In the genomic region with DNA sequence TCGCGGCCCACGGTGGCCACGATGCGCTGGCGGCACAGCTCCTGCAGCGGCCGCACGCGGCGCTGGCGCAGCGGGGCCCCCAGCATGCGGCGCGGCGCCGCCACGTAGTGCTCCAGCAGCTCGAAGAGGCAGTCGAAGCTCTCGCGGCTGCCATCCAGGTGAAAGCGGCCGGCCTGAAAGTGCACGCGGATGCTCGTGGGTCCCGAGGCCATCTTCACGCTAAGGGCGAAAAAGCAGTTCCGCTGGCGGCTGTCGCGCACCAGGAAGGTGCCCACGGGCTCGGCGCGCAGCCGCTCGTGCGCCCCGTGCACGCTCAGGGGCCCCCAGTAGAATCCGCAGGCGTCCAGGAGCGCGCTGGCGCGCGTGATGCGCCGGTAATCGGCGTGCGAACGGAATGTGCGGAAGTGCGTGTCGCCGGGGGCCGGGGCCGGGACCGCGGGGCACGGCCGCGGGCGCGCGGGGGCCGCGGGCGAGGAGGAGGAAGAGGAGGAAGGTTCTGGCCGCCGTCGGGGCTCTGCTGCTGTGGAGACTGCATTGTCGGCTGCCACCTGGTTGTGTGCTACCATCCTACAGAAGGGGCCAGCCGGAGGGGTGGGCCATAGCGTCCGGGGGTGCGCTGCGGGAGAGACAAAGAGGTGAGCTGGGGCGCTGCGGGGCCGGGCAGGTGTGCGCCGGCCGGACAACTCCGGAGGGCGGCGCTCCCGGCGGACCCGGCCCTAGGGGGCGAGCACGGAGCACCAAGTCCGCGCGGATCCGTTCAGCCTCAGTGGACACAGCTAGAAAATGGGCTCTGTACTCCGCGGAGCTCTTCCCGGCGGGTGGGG, we compare ENCODE assay signal across 8 cellular contexts. TPM values are rescaled to one million over a fixed set of nuclear protein-coding genes. Genes with fewer than 3 reads are reported as not detected.
DNase-seq lines count a peak whose midpoint lies in the region; ATAC-seq and TF ChIP-seq lines count a peak whose summit lies in the region.

No MANE protein-coding gene starts in this region.

- H3K4me3 ChIP-seq in KMS-11 (IDR thresholded peaks at IDR 0.05; ENCODE audit: insufficient read depth, low read depth, low read length) (no peak overlapping the region), thoracic aorta (peak overlapping the region; percentile 87)

- peaks cover 23% of the 10 kb centered on the region for H3K4me1 Mint-ChIP-seq in mesothelial cell of epicardium

- no peak overlapping the region for H3K27ac Mint-ChIP-seq in mesothelial cell of epicardium

- H3K4me3 Mint-ChIP-seq in mesothelial cell of epicardium = peak overlapping the region; percentile 69

- no peaks in the 10 kb centered on the region for H3K9me3 Mint-ChIP-seq in mesothelial cell of epicardium

- H3K4me1 ChIP-seq in KMS-11 (ENCODE audit: low read depth, poor library complexity, severe bottlenecking) (peaks cover 34% of the 10 kb centered on the region), thoracic aorta (ENCODE audit: control insufficient read depth in 1 of 2, low read depth in 2 of 2) (peaks cover 13 to 55% of the 10 kb centered on the region in 2 donors)

- H3K27ac ChIP-seq in KMS-11 (no peak overlapping the region), thoracic aorta (peak overlapping the region; percentile 37 to 93)

- H3K36me3 ChIP-seq in KMS-11 (ENCODE audit: insufficient read depth) (no peaks in the 10 kb centered on the region), thoracic aorta (no peaks in the 10 kb centered on the region)

- peak overlapping the region; percentile 77; the same call in 1 of the 2 replicates for H3K9ac ChIP-seq in KMS-11

- no peaks in the 10 kb centered on the region; the same call in 1 of the 2 replicates for H3K27me3 ChIP-seq in KMS-11 (ENCODE audit: insufficient read depth, low read depth)
- H3K27me3 ChIP-seq in thoracic aorta (replicated peaks; ENCODE audit: insufficient read depth) = no peaks in the 10 kb centered on the region

- no peaks in the 10 kb centered on the region for H3K36me3 Mint-ChIP-seq in mesothelial cell of epicardium

- no peak for TF ChIP-seq CTCF in KMS-11 (conservative IDR thresholded peaks at IDR 0.05; ENCODE audit: low read depth, low read length)
- TF ChIP-seq CTCF in mesothelial cell of epicardium (IDR thresholded peaks at IDR 0.05; ENCODE audit: unreplicated experiment) = no peak
- peak; percentile 40 for TF ChIP-seq CTCF in thoracic aorta (IDR thresholded peaks at IDR 0.05)

- no peaks in the 10 kb centered on the region for H3K9me3 ChIP-seq in thoracic aorta

- H3K27me3 Mint-ChIP-seq in mesothelial cell of epicardium (ENCODE audit: low read depth) = no peaks in the 10 kb centered on the region

- H3K79me2 ChIP-seq in KMS-11 (ENCODE audit: insufficient read depth, low read depth) = no peaks in the 10 kb centered on the region

- H4K20me1 ChIP-seq in KMS-11 (ENCODE audit: insufficient read depth) = no peaks in the 10 kb centered on the region

- DNase-seq in AML-193 (lab: John Stamatoyannopoulos, UW) = peak; percentile 34 to 60
- peak; percentile 67 for DNase-seq in activated CD4-positive, alpha-beta T cell treated with anti-CD3 and anti-CD28 coated beads for 48 hours
- peak; percentile 58 for DNase-seq in effector CD4-positive, alpha-beta T cell
- peak in 1 of 2 experiments; percentile 65 for DNase-seq in mesothelial cell of epicardium (ENCODE audit: low spot score in 2 of 2, unreplicated experiment in 2 of 2)
- no peak for DNase-seq in thoracic aorta (ENCODE audit: low spot score)
- DNase-seq in H4 (ENCODE audit: low spot score) = no peak

- H2AFZ ChIP-seq in KMS-11 (ENCODE audit: low read depth) = peak overlapping the region; percentile 58; the same call in 1 of the 2 replicates

- peak; percentile 1 for ATAC-seq in GM19023 (IDR thresholded peaks at IDR 0.05; ENCODE audit: unreplicated experiment)
- ATAC-seq in thoracic aorta (ENCODE audit: insufficient number of reproducible peaks, low FRiP score, low read depth) = no peak

- H3K4me2 ChIP-seq in KMS-11 = peak overlapping the region; percentile 83; the same call in 1 of the 2 replicates

RNA-seq across cellular contexts. Expression of a gene that starts 0.9 kb away (rescaled TPM):
- total RNA-seq in mesothelial cell of epicardium = 11.2 to 12.3 TPM (median 11.7 TPM) in 3 replicates
- total RNA-seq in thoracic aorta = 10 to 100 TPM; 16.9 to 22.6 TPM
- total RNA-seq in H4 (2014; rRNA removed; shearing (Covaris generic)) = 0.39 and 1.3 TPM in 2 replicates

RNA-seq across cellular contexts. Expression of a gene that starts 14.0 kb away (rescaled TPM):
- total RNA-seq in mesothelial cell of epicardium (not detected in 3 replicates), thoracic aorta (not detected)
- not detected in 2 replicates for total RNA-seq in H4 (2014; rRNA removed; shearing (Covaris generic))

RNA-seq across cellular contexts. Expression of a gene that starts 18.3 kb away (rescaled TPM):
- total RNA-seq in mesothelial cell of epicardium (not detected in 3 replicates), thoracic aorta (not detected)
- total RNA-seq in H4 (2014; rRNA removed; shearing (Covaris generic)) = not detected in 2 replicates

RNA-seq across cellular contexts. Expression of a gene that starts 21.2 kb away (rescaled TPM):
- total RNA-seq in mesothelial cell of epicardium = not detected in 3 replicates
- not detected for total RNA-seq in thoracic aorta
- total RNA-seq in H4 (2014; rRNA removed; shearing (Covaris generic)) = not detected in 2 replicates

RNA-seq across cellular contexts. Expression of a gene that starts 26.0 kb away (rescaled TPM):
- total RNA-seq in mesothelial cell of epicardium (not detected in 3 replicates), thoracic aorta (not detected)
- total RNA-seq in H4 (2014; rRNA removed; shearing (Covaris generic)) = not detected in 2 replicates

Comparison
In these comparisons a context has a peak if more than half of its experiments do, and no peak if none do; other contexts are left out.
1. DNase-seq: peak in AML-193 (2 of 2), activated CD4-positive, alpha-beta T cell treated with anti-CD3 and anti-CD28 coated beads for 48 hours (single experiment) and effector CD4-positive, alpha-beta T cell (single experiment); none in thoracic aorta (single experiment) and H4 (single experiment).